Comparison of ENCODE assay signal across 17 cellular contexts in genomic region chr11:86487670-86488069, GRCh38.
DNase-seq lines count a peak whose midpoint lies in the region; ATAC-seq, FAIRE-seq and TF ChIP-seq lines count a peak whose summit lies in the region.
"Had no signal": no experiment of that assay in that cellular context is flagged by ENCODE, and none has a peak within 500 bp of the region (broad histone marks: within the 10 kb centered on the region; RNA-seq: fewer than 3 reads in every experiment).

No MANE protein-coding gene starts in this region.

- ATAC-seq in A549 (no peak), HCT116 (no peak), GM21367 (IDR thresholded peaks at IDR 0.05; ENCODE audit: unreplicated experiment) (no peak)

- H3K79me2 ChIP-seq in HCT116 (ENCODE audit: insufficient read depth, low read length) = no peaks in the 10 kb centered on the region
- no peaks in the 10 kb centered on the region for H3K79me2 ChIP-seq in OCI-LY3 (ENCODE audit: low read length)

- H3K4me3 Mint-ChIP-seq in chondrocyte (ENCODE audit: unreplicated experiment) = no peak overlapping the region
- H3K4me3 Mint-ChIP-seq: CD4-positive, alpha-beta memory T cell had no signal

- BruUV-seq in HCT116 (replicated peaks; lab: Mats Ljungman, UMichigan) = no TSS peak

- TF ChIP-seq RAD21 in A549 (conservative IDR thresholded peaks at IDR 0.05 in 1 of 2, IDR thresholded peaks at IDR 0.05 in 1 of 2) (peak; percentile 31 to 42; a peak in 4 of 5 replicates), HCT116 (IDR thresholded peaks at IDR 0.05; ENCODE audit: low read depth) (peak; percentile 36; the same call in 1 of the 2 replicates)

- H4K20me1 ChIP-seq in HCT116 (ENCODE audit: insufficient read depth) = no peaks in the 10 kb centered on the region
- no peaks in the 10 kb centered on the region for H4K20me1 ChIP-seq in OCI-LY3 (ENCODE audit: insufficient read depth, low read length)

- H3K9me2 ChIP-seq in HCT116 (ENCODE audit: insufficient read depth) = no peaks in the 10 kb centered on the region

- no peak for TF ChIP-seq EP300 in A549 (IDR thresholded peaks at IDR 0.05)

- CTCF ChIA-PET in A549 (lab: Yijun Ruan, JAX) (no interaction called here), HCT116 (lab: Charles Lee) (no interaction called here)

- H2AFZ ChIP-seq in HCT116 (ENCODE audit: low read depth, low read length, poor library complexity, severe bottlenecking) = no peak overlapping the region
- no peak overlapping the region for H2AFZ ChIP-seq in OCI-LY3 (ENCODE audit: low read depth, low read length)
- H2AFZ ChIP-seq: GM23248 had no signal

- DNase-seq in A549 (ENCODE audit: low read depth in 1 of 2, low spot score in 1 of 2) (peak in 1 of 2 experiments; percentile 58), HCT116 (ENCODE audit: low read depth, low spot score) (no peak), chondrocyte (ENCODE audit: low spot score) (no peak), cortex of kidney (lab: John Stamatoyannopoulos, UW) (no peak), testis (no peak), SKM-1 treated with dmso at 0.1 percent for 144 hours (lab: John Stamatoyannopoulos, UW; ENCODE audit: unreplicated experiment) (no peak)
- DNase-seq: BE2C; CD4-positive, alpha-beta memory T cell; DMS79; GM23248; H7; KBM-7 had no signal

- peaks cover 2% of the 10 kb centered on the region for H3K36me3 Mint-ChIP-seq in chondrocyte (ENCODE audit: low read depth)
- H3K36me3 Mint-ChIP-seq: CD4-positive, alpha-beta memory T cell had no signal

- no peaks in the 10 kb centered on the region for H3K27me3 Mint-ChIP-seq in chondrocyte (ENCODE audit: low read depth)
- H3K27me3 Mint-ChIP-seq: CD4-positive, alpha-beta memory T cell had no signal

- intact Hi-C loops in HCT116 (cut with micrococcal nuclease) (no loop called here), testis (cut with DNase I; ENCODE audit: low total_unique reads) (no loop called here)

- TF ChIP-seq CTCF in A549 (IDR thresholded peaks at IDR 0.05) = peak; percentile 15; the same call in 1 of the 3 replicates
- peak in 2 of 3 experiments; percentile 6 to 25; a peak in 2 of 6 replicates for TF ChIP-seq CTCF in HCT116 (IDR thresholded peaks at IDR 0.05 in 2 of 3, conservative IDR thresholded peaks at IDR 0.05 in 1 of 3; ENCODE audit: borderline replicate concordance in 1 of 3, insufficient read depth in 1 of 3, low read depth in 2 of 3, low read length in 2 of 3)
- TF ChIP-seq CTCF in OCI-LY3 (IDR thresholded peaks at IDR 0.05; ENCODE audit: low read depth, low read length) = peak; percentile 26
- peak; percentile 21 for TF ChIP-seq CTCF in chondrocyte (IDR thresholded peaks at IDR 0.05)
- no peak for TF ChIP-seq CTCF in testis (IDR thresholded peaks at IDR 0.05)

- POLR2A ChIA-PET in A549 (lab: Yijun Ruan, JAX) (interaction anchor here (0.6 to 1.0 kb wide), 2 partner anchors 37 to 86 kb away, joined by 3 to 4 read pairs; no protein-coding TSS in a partner anchor), HCT116 (lab: Charles Lee) (no interaction called here)

- H3K27ac ChIP-seq in A549 (peak overlapping the region in 1 of 2 experiments; percentile 89; a peak in 3 of 6 replicates), HCT116 (ENCODE audit: low read depth, low read length) (no peak overlapping the region), OCI-LY3 (ENCODE audit: low read length) (no peak overlapping the region), testis (no peak overlapping the region)
- H3K27ac ChIP-seq: C4-2B, GM23248 had no signal

- H3K4me1 ChIP-seq in A549 = peaks cover 50% of the 10 kb centered on the region
- H3K4me1 ChIP-seq in HCT116 (ENCODE audit: control insufficient read depth in 1 of 2, insufficient read depth in 2 of 2, low read length in 2 of 2) = peaks cover 8 to 15% of the 10 kb centered on the region in 2 experiments
- no peaks in the 10 kb centered on the region for H3K4me1 ChIP-seq in OCI-LY3 (ENCODE audit: low read length)
- H3K4me1 ChIP-seq in testis = peaks cover 6% of the 10 kb centered on the region
- H3K4me1 ChIP-seq: BE2C had no signal

- H3K9me3 ChIP-seq in A549 (no peaks in the 10 kb centered on the region), HCT116 (ENCODE audit: control insufficient read depth in 1 of 2, insufficient read depth in 1 of 2, low read depth in 1 of 2, low read length in 2 of 2) (no peaks in the 10 kb centered on the region), OCI-LY3 (ENCODE audit: insufficient read depth, low read length) (no peaks in the 10 kb centered on the region), testis (no peaks in the 10 kb centered on the region)
- H3K9me3 ChIP-seq: BE2C had no signal

- H3K27ac Mint-ChIP-seq in chondrocyte (ENCODE audit: unreplicated experiment) = no peak overlapping the region

- no peaks in the 10 kb centered on the region for H3K9me3 Mint-ChIP-seq in chondrocyte (ENCODE audit: low read depth)
- H3K9me3 Mint-ChIP-seq: CD4-positive, alpha-beta memory T cell had no signal

- no peak overlapping the region for H3K4me3 ChIP-seq in A549
- no peak overlapping the region for H3K4me3 ChIP-seq in HCT116 (replicated peaks in 1 of 2; ENCODE audit: low read depth in 1 of 2, low read length in 2 of 2)
- H3K4me3 ChIP-seq in OCI-LY3 (ENCODE audit: low read length) = no peak overlapping the region
- H3K4me3 ChIP-seq in testis = no peak overlapping the region
- H3K4me3 ChIP-seq: GM23248 had no signal

- H3K27me3 ChIP-seq in HCT116 (ENCODE audit: insufficient read depth, low read length) (no peaks in the 10 kb centered on the region), OCI-LY3 (ENCODE audit: low read depth, low read length) (no peaks in the 10 kb centered on the region), testis (no peaks in the 10 kb centered on the region)
- H3K27me3 ChIP-seq: BE2C had no signal

- H3K4me1 Mint-ChIP-seq in chondrocyte (ENCODE audit: low read depth) = peaks cover 80% of the 10 kb centered on the region
- H3K4me1 Mint-ChIP-seq: CD4-positive, alpha-beta memory T cell had no signal

- WGBS in A549 (ENCODE audit: missing lambda C conversion rate) = 78% methylated on average over 7 of the region's 7 CpGs
- 89 to 96% methylated on average over 7 of the region's 7 CpGs for WGBS in testis, 2 donors

- RAD21 ChIA-PET in HCT116 (lab: Charles Lee; ENCODE audit: low non-redundant PET in 1 of 2, low total read pairs in 2 of 2, uncharacterized antibody in 2 of 2, unreplicated experiment in 2 of 2) = no interaction called here

- H3K4me2 ChIP-seq in A549 (no peak overlapping the region), HCT116 (ENCODE audit: low read length) (no peak overlapping the region), OCI-LY3 (ENCODE audit: low read length) (no peak overlapping the region)

- FAIRE-seq in A549 (lab: Jason Lieb, UNC) = no peak
- FAIRE-seq: GM12892, HTR-8/SVneo had no signal

- H3K36me3 ChIP-seq in HCT116 (ENCODE audit: control insufficient read depth in 1 of 2, insufficient read depth in 2 of 2, low read length in 2 of 2) = no peaks in the 10 kb centered on the region
- no peaks in the 10 kb centered on the region for H3K36me3 ChIP-seq in OCI-LY3 (replicated peaks; ENCODE audit: low read depth, low read length)
- H3K36me3 ChIP-seq in testis (ENCODE audit: low read depth, missing control alignments) = no peaks in the 10 kb centered on the region
- H3K36me3 ChIP-seq: BE2C had no signal

- TF ChIP-seq POLR2A in A549 (IDR thresholded peaks at IDR 0.05; ENCODE audit: low read length) = no peak
- no peak for TF ChIP-seq POLR2A in HCT116 (IDR thresholded peaks at IDR 0.05; ENCODE audit: borderline replicate concordance, extremely low read depth, insufficient read depth, insufficient read length)
- no peak for TF ChIP-seq POLR2A in testis (IDR thresholded peaks at IDR 0.05)

- no peak overlapping the region for H3K9ac ChIP-seq in HCT116 (ENCODE audit: low read length)
- no peak overlapping the region for H3K9ac ChIP-seq in OCI-LY3 (ENCODE audit: low read length)
- H3K9ac ChIP-seq: GM23248 had no signal

TF ChIP-seq in A549, 52 proteins besides CTCF, POLR2A, EP300 and RAD21 (continues in another document):
- TF ChIP-seq FOXS1 (CRISPR knock-in tag; IDR thresholded peaks at IDR 0.05) (no peak), FOSB (CRISPR knock-in tag; IDR thresholded peaks at IDR 0.05) (no peak), POLR2AphosphoS2 (conservative IDR thresholded peaks at IDR 0.05; ENCODE audit: low read length) (no peak), CHD4 (IDR thresholded peaks at IDR 0.05; ENCODE audit: borderline replicate concordance) (no peak), BCL3 (IDR thresholded peaks at IDR 0.05) (no peak), RARB (CRISPR knock-in tag; IDR thresholded peaks at IDR 0.05) (no peak), MAFK (IDR thresholded peaks at IDR 0.05; ENCODE audit: partially characterized antibody) (no peak), ESRRA (IDR thresholded peaks at IDR 0.05; ENCODE audit: borderline replicate concordance, low read length) (no peak)

TF ChIP-seq in HCT116, 20 proteins besides CTCF, POLR2A, EP300 and RAD21:
- TF ChIP-seq REST (IDR thresholded peaks at IDR 0.05; ENCODE audit: low read depth) = no peak
- TF ChIP-seq CEBPB (IDR thresholded peaks at IDR 0.05; ENCODE audit: low read depth) = no peak

Comparison
In these comparisons a context has a peak if more than half of its experiments do, and no peak if none do; other contexts are left out.
1. CTCF ChIP-seq: peak in A549 (single experiment), HCT116 (2 of 3), OCI-LY3 (single experiment) and chondrocyte (single experiment); none in testis (0 of 3).
2. Of the 6 proteins assayed by ChIP-seq in both A549 and HCT116: peak only in A549: none; only in HCT116: none; in both: CTCF and RAD21; in neither: 4.